ENCODE assay signal across 25 cellular contexts in the genomic region with DNA sequence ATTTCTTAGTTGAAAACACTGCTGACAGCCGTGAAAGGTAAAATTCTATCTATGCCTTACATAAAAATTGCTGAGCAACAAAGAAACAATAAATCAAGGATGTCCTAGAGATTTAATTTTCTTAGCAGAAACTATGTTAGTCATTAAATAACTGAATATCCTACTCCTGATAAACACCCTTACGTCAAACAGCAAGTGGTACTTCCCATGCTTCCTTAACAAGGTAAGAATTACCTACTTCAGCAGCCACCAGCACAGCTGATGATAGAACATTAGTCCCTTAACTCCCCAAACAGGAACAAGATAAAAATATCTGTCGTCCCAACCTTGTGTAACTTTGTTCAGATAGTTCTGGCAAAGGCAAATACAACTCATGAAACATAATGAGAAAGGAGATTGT. TPM values are rescaled to one million over a fixed set of nuclear protein-coding genes. Genes with fewer than 3 reads are reported as not detected.
DNase-seq lines count a peak whose midpoint lies in the region; ATAC-seq, FAIRE-seq and TF ChIP-seq lines count a peak whose summit lies in the region.
"Had no signal": no experiment of that assay in that cellular context is flagged by ENCODE, and none has a peak within 500 bp of the region (broad histone marks: within the 10 kb centered on the region; RNA-seq: fewer than 3 reads in every experiment).

No MANE protein-coding gene starts in this region.

- TF ChIP-seq EP300 in upper lobe of left lung (IDR thresholded peaks at IDR 0.05): peak in 1 of 4 donors; percentile 51

- TF ChIP-seq POLR2A in upper lobe of left lung (IDR thresholded peaks at IDR 0.05): no peak

- H3K27ac ChIP-seq in left ventricle myocardium inferior (replicated peaks) (peak overlapping the region; percentile 93), pancreas (peak overlapping the region; percentile 81 to 89 (median 86)), upper lobe of left lung (peak overlapping the region; percentile 60 to 84 (median 72)), foreskin keratinocyte (no peak overlapping the region)
- H3K27ac ChIP-seq: ascending aorta; BLaER1 treated with 17β-estradiol and CSF1 and Interleukin-3, amounts not matched to agents 10 nM and 100 nM had no signal

- no peaks in the 10 kb centered on the region for H3K27me3 ChIP-seq in left ventricle myocardium inferior (ENCODE audit: low read depth)
- H3K27me3 ChIP-seq in pancreas: no peaks in the 10 kb centered on the region
- no peaks in the 10 kb centered on the region for H3K27me3 ChIP-seq in upper lobe of left lung
- H3K27me3 ChIP-seq in foreskin keratinocyte: no peaks in the 10 kb centered on the region
- H3K27me3 ChIP-seq: ascending aorta had no signal

- intact Hi-C loops in Right ventricle myocardium superior (cut with DNase I) (no loop called here), left cardiac atrium (cut with DNase I) (no loop called here), left ventricle myocardium inferior (cut with micrococcal nuclease) (no loop called here), pancreas (cut with DNase I) (no loop called here)

- peak; percentile 43 for ATAC-seq in Right ventricle myocardium superior (ENCODE audit: poor library complexity)
- ATAC-seq in left cardiac atrium: no peak
- peak; percentile 61 to 75 (median 64) for ATAC-seq in pancreas
- ATAC-seq in upper lobe of left lung (ENCODE audit: low FRiP score in 2 of 2): no peak
- no peak for ATAC-seq in foreskin keratinocyte
- ATAC-seq: activated CD4-positive, CD25-positive, alpha-beta regulatory T cell treated with anti-CD3 and anti-CD28 coated beads, Interleukin-2, amount 50 U/mL, for 24 hours; activated T-cell treated with anti-CD3 and anti-CD28 coated beads, Interleukin-2, amount 50 U/mL, for 72 hours; naive thymus-derived CD8-positive, alpha-beta T cell had no signal

- H3K4me3 ChIP-seq in left ventricle myocardium inferior: no peak overlapping the region
- H3K4me3 ChIP-seq in pancreas: peak overlapping the region in 2 of 4 donors; percentile 46 to 48
- no peak overlapping the region for H3K4me3 ChIP-seq in upper lobe of left lung
- H3K4me3 ChIP-seq: ascending aorta; BLaER1 treated with 17β-estradiol and CSF1 and Interleukin-3, amounts not matched to agents 10 nM and 100 nM had no signal

- no peak for TF ChIP-seq CTCF in left ventricle myocardium inferior (IDR thresholded peaks at IDR 0.05; ENCODE audit: borderline replicate concordance)
- TF ChIP-seq CTCF in pancreas (IDR thresholded peaks at IDR 0.05): no peak
- TF ChIP-seq CTCF in upper lobe of left lung (IDR thresholded peaks at IDR 0.05): no peak
- TF ChIP-seq CTCF in foreskin keratinocyte (conservative IDR thresholded peaks at IDR 0.05): no peak

- DNase-seq in Right ventricle myocardium superior (no peak), left cardiac atrium (no peak), left ventricle myocardium inferior (no peak), pancreas (no peak), upper lobe of left lung (no peak), HK-2 (ENCODE audit: unreplicated experiment) (no peak), foreskin keratinocyte (no peak), AG08396 (ENCODE audit: low spot score) (no peak)
- DNase-seq: activated naive CD4-positive, alpha-beta T cell treated with anti-CD3 and anti-CD28 coated beads, Interleukin-2, amount 50 U/mL, for 16 hours; activated T-cell treated with anti-CD3 and anti-CD28 coated beads, Interleukin-2, amount 50 U/mL, for 72 hours; EL; immature natural killer cell; Karpas-422; mammary epithelial cell; naive thymus-derived CD8-positive, alpha-beta T cell; NCI-H1048; NCI-H2029 treated with DMSO at 0.1 percent for 48 hours; stimulated activated CD4-positive, alpha-beta T cell treated with anti-CD3 and anti-CD28 coated beads, Interleukin-1b, Interleukin-23, amount 100 ng/mL, for 48 hours; stimulated activated naive CD4-positive, alpha-beta T cell treated with Interleukin-2 at 50 U/mL for 16 hours had no signal

- H3K36me3 ChIP-seq in left ventricle myocardium inferior (no peaks in the 10 kb centered on the region), pancreas (no peaks in the 10 kb centered on the region), upper lobe of left lung (peaks cover 0 to 7% (median 0%) of the 10 kb centered on the region in 4 donors)
- H3K36me3 ChIP-seq: ascending aorta had no signal

- peaks cover 82% of the 10 kb centered on the region for H3K4me1 ChIP-seq in left ventricle myocardium inferior
- peaks cover 8 to 35% (median 30%) of the 10 kb centered on the region in 3 donors for H3K4me1 ChIP-seq in pancreas
- peaks cover 59 to 76% (median 65%) of the 10 kb centered on the region in 4 donors for H3K4me1 ChIP-seq in upper lobe of left lung
- peaks cover 3% of the 10 kb centered on the region for H3K4me1 ChIP-seq in foreskin keratinocyte

- no peak for FAIRE-seq in pancreas (lab: Jason Lieb, UNC)
- FAIRE-seq: A204.1, D721Med had no signal

- WGBS in pancreas, 2 donors: 14% methylated on average over 3 of the region's 3 CpGs
- WGBS in upper lobe of left lung, 2 donors: 38 to 50% methylated on average over 3 of the region's 3 CpGs

- no peaks in the 10 kb centered on the region for H3K9me3 ChIP-seq in left ventricle myocardium inferior (replicated peaks)
- H3K9me3 ChIP-seq in pancreas: no peaks in the 10 kb centered on the region
- H3K9me3 ChIP-seq in upper lobe of left lung: no peaks in the 10 kb centered on the region
- H3K9me3 ChIP-seq: ascending aorta; BLaER1 treated with 17β-estradiol and CSF1 and Interleukin-3, amounts not matched to agents 10 nM and 100 nM had no signal

RNA-seq across cellular contexts. Expression of a gene that starts 8.7 kb away (rescaled TPM):
- total RNA-seq in Right ventricle myocardium superior (265 TPM), left cardiac atrium (100 to 1,000 TPM; 218 to 225 TPM), left ventricle myocardium inferior (233 TPM), pancreas (100 to 1,000 TPM in 2 of 6 donors, 10 to 100 TPM in 4; 77.7 to 110 (median 97.3) TPM), upper lobe of left lung (100 to 1,000 TPM; 133 to 181 (median 150) TPM), foreskin keratinocyte (57.6 and 59.0 TPM in 2 replicates)
- polyA plus RNA-seq in pancreas (100 to 1,000 TPM; 108 to 193 TPM), foreskin keratinocyte (81.3 and 86.5 TPM in 2 replicates)

RNA-seq across cellular contexts. Expression of a gene that starts 37.1 kb away (rescaled TPM):
- 70.5 TPM for total RNA-seq in Right ventricle myocardium superior
- total RNA-seq in left cardiac atrium: 10 to 100 TPM; 46.2 to 53.8 TPM
- 51.1 TPM for total RNA-seq in left ventricle myocardium inferior
- 10 to 100 TPM; 12.7 to 21.6 (median 18.0) TPM for total RNA-seq in pancreas
- polyA plus RNA-seq in pancreas: 10 to 100 TPM; 21.2 to 23.0 TPM
- total RNA-seq in upper lobe of left lung: 10 to 100 TPM; 10.6 to 34.3 (median 18.6) TPM
- total RNA-seq in foreskin keratinocyte: 17.6 and 27.1 TPM in 2 replicates
- 22.8 and 34.0 TPM in 2 replicates for polyA plus RNA-seq in foreskin keratinocyte

RNA-seq across cellular contexts. Expression of a gene that starts 59.5 kb away (rescaled TPM):
- 2.9 TPM for total RNA-seq in Right ventricle myocardium superior
- total RNA-seq in left cardiac atrium: 10 to 100 TPM in 1 of 2 donors, 1 to 10 TPM in 1; 3.8 to 14.4 TPM
- total RNA-seq in left ventricle myocardium inferior: 3.5 TPM
- 1 to 10 TPM in 4 of 6 donors, under 1 TPM in 2; 0.65 to 4.8 (median 1.4) TPM for total RNA-seq in pancreas
- polyA plus RNA-seq in pancreas: 1 to 10 TPM; 1.2 to 1.4 TPM
- 10 to 100 TPM in 2 of 6 donors, 1 to 10 TPM in 4; 7.7 to 14.0 (median 9.3) TPM for total RNA-seq in upper lobe of left lung
- total RNA-seq in foreskin keratinocyte: 0.07 and 0.31 TPM in 2 replicates
- polyA plus RNA-seq in foreskin keratinocyte: 0.08 and 0.11 TPM in 2 replicates
- total RNA-seq: HT1080 had no signal

Comparison
In these comparisons a context has a peak if more than half of its experiments do, and no peak if none do; other contexts are left out.
1. ATAC-seq: peak in Right ventricle myocardium superior (single experiment) and pancreas (4 of 4); none in left cardiac atrium (0 of 2), upper lobe of left lung (0 of 2) and foreskin keratinocyte (single experiment).